ENCODE assay signal across 19 cellular contexts in genomic region chr6:88143768-88144167, GRCh38. TPM values are rescaled to one million over a fixed set of nuclear protein-coding genes. Genes with fewer than 3 reads are reported as not detected.
DNase-seq lines count a peak whose midpoint lies in the region; ATAC-seq and TF ChIP-seq lines count a peak whose summit lies in the region.
"Had no signal": no experiment of that assay in that cellular context is flagged by ENCODE, and none has a peak within 500 bp of the region (broad histone marks: within the 10 kb centered on the region; RNA-seq: fewer than 3 reads in every experiment).

No MANE protein-coding gene starts in this region.

- H3K4me2 ChIP-seq in OCI-LY7 (ENCODE audit: low read length), result peak overlapping the region; percentile 80; the same call in 1 of the 2 replicates
- H3K4me2 ChIP-seq: BLaER1 treated with 17β-estradiol and CSF1 and Interleukin-3, amounts not matched to agents 10 nM and 100 nM had no signal

- no peak for ATAC-seq in HG03342 (IDR thresholded peaks at IDR 0.05; ENCODE audit: unreplicated experiment)

- CTCF ChIA-PET in OCI-LY7 (lab: Charles Lee; ENCODE audit: unreplicated experiment), result no interaction called here

- H3K36me3 ChIP-seq in OCI-LY7 (ENCODE audit: insufficient read depth, low read length), result peaks cover 83% of the 10 kb centered on the region
- H3K36me3 ChIP-seq: BLaER1 treated with 17β-estradiol and CSF1 and Interleukin-3, amounts not matched to agents 10 nM and 100 nM had no signal

- no peaks in the 10 kb centered on the region for H3K9me2 ChIP-seq in OCI-LY7 (ENCODE audit: insufficient read depth, low read length)

- H3K4me1 ChIP-seq in OCI-LY7 (ENCODE audit: insufficient read depth, low read length, poor library complexity, severe bottlenecking), result peaks cover 51% of the 10 kb centered on the region
- H3K4me1 ChIP-seq: BLaER1 treated with 17β-estradiol and CSF1 and Interleukin-3, amounts not matched to agents 10 nM and 100 nM had no signal

- H3K9me3 ChIP-seq in OCI-LY7 (ENCODE audit: low read length), result no peaks in the 10 kb centered on the region
- H3K9me3 ChIP-seq: BLaER1 treated with 17β-estradiol and CSF1 and Interleukin-3, amounts not matched to agents 10 nM and 100 nM had no signal

- no peak overlapping the region for H2AFZ ChIP-seq in OCI-LY7 (ENCODE audit: low read length)

- H3K79me2 ChIP-seq in OCI-LY7 (ENCODE audit: insufficient read depth, low read depth, low read length), result peaks cover 79% of the 10 kb centered on the region; the same call in 1 of the 2 replicates

- intact Hi-C loops in OCI-LY7 (cut with micrococcal nuclease; ENCODE audit: unreplicated experiment), result loop anchor here (2.0 kb wide), 1 partner anchor 311 kb away; no protein-coding TSS in a partner anchor

- no TSS peak for BruUV-seq in OCI-LY7 (replicated peaks; lab: Mats Ljungman, UMichigan)

- no peak for TF ChIP-seq CTCF in OCI-LY7 (conservative IDR thresholded peaks at IDR 0.05; ENCODE audit: low read length)

- peak overlapping the region; percentile 49 for H3K4me3 ChIP-seq in OCI-LY7 (ENCODE audit: low read depth, low read length, poor library complexity, severe bottlenecking)
- H3K4me3 ChIP-seq: BLaER1 treated with 17β-estradiol and CSF1 and Interleukin-3, amounts not matched to agents 10 nM and 100 nM had no signal

- POLR2A ChIA-PET in OCI-LY7 (lab: Charles Lee), result interaction anchor here (0.6 to 1.3 kb wide), 2 partner anchors 16 to 554 kb away, joined by 3 read pairs; no protein-coding TSS in a partner anchor

- peak; percentile 62 for DNase-seq in NCI-H748 (lab: John Stamatoyannopoulos, UW; ENCODE audit: unreplicated experiment)
- DNase-seq in NCI-H748 treated with DMSO at 0.1 percent for 48 hours (lab: John Stamatoyannopoulos, UW), result no peak
- no peak for DNase-seq in OCI-LY7 (ENCODE audit: low spot score)
- DNase-seq in globus pallidus (ENCODE audit: low spot score), result peak; percentile 7
- DNase-seq in pons (ENCODE audit: low spot score), result peak; percentile 17
- DNase-seq in hippocampal formation (lab: John Stamatoyannopoulos, UW), result no peak
- DNase-seq in SIG-M5 (lab: John Stamatoyannopoulos, UW), result no peak
- DNase-seq: 8988T; AML-193; Calu3; CD4-positive, CD25-positive, alpha-beta regulatory T cell; DMS153; DMS79 treated with DMSO at 0.1 percent for 48 hours; GF-D8; HCEC 1CT; HFFc6 had no signal

- peak overlapping the region; percentile 89 for H3K27ac ChIP-seq in OCI-LY7 (ENCODE audit: low read depth, low read length, poor library complexity, severe bottlenecking)
- H3K27ac ChIP-seq: BLaER1 treated with 17β-estradiol and CSF1 and Interleukin-3, amounts not matched to agents 10 nM and 100 nM; HL-60 had no signal

- no peaks in the 10 kb centered on the region for H4K20me1 ChIP-seq in OCI-LY7 (ENCODE audit: insufficient read depth, low read length)
- H4K20me1 ChIP-seq: BLaER1 treated with 17β-estradiol and CSF1 and Interleukin-3, amounts not matched to agents 10 nM and 100 nM had no signal

RNA-seq across cellular contexts. Expression of gene CNR1, which starts 22.4 kb away (rescaled TPM):
- total RNA-seq in OCI-LY7 (2014; rRNA removed; shearing (Covaris generic)), result 109 and 150 TPM in 2 replicates
- 246 and 247 TPM in 2 replicates for total RNA-seq in OCI-LY7 (2022)
- total RNA-seq: CD4-positive, CD25-positive, alpha-beta regulatory T cell; HFFc6 had no signal

Comparison
In these comparisons a context has a peak if more than half of its experiments do, and no peak if none do; other contexts are left out.
1. DNase-seq: peak in NCI-H748 (single experiment), globus pallidus (single experiment) and pons (single experiment); none in NCI-H748 treated with DMSO at 0.1 percent for 48 hours (single experiment), OCI-LY7 (single experiment), hippocampal formation (0 of 2) and SIG-M5 (single experiment).